Comparison of ENCODE assay signal across 38 cellular contexts in genomic region chr14:20583142-20583541, GRCh38. TPM values are rescaled to one million over a fixed set of nuclear protein-coding genes. Genes with fewer than 3 reads are reported as not detected.
"Had no signal": no experiment of that assay in that cellular context is flagged by ENCODE, and none has a peak within 500 bp of the region (broad histone marks: within the 10 kb centered on the region; RNA-seq: fewer than 3 reads in every experiment).

No MANE protein-coding gene starts in this region.

- H3K27ac ChIP-seq: adrenal gland, body of pancreas, breast epithelium, Peyer's patch, SJSA1 had no signal

- H3K9ac ChIP-seq: SK-N-SH had no signal

- H3K9me3 Mint-ChIP-seq: activated CD4-positive, alpha-beta T cell treated with anti-CD3 and anti-CD28 coated beads, Interleukin-2, amount 10 ng/mL, durations not matched to agents 7 days and 5 days; activated T-helper 1 cell treated with anti-CD3 and anti-CD28 coated beads, Interleukin-12 subunit alpha, Interleukin-12 subunit beta, Interleukin-2, Interleukin-4 antibody, amounts not matched to agents 30 ng/mL and 10 ng/mL and 1 ng/mL, durations not matched to agents 14 hours and 24 hours and 36 hours; T-helper 1 cell treated with Interleukin-12 subunit alpha and Interleukin-12 subunit beta and Interleukin-4 antibody, amounts not matched to agents 30 μg/mL and 1 μg/mL, for 36 hours; T-helper 2 cell treated with Interferon-gamma antibody and Interleukin-4, amounts not matched to agents 5 μg/mL and 100 μg/mL, for 36 hours had no signal

- H3K4me1 ChIP-seq: body of pancreas, breast epithelium, Peyer's patch, SJSA1 had no signal

- H3K4me2 ChIP-seq: SK-N-SH had no signal

- H3K36me3 ChIP-seq: adrenal gland, breast epithelium, Peyer's patch, SJSA1 had no signal

- H3K9me3 ChIP-seq: adrenal gland, body of pancreas, breast epithelium, Peyer's patch, SJSA1, SK-N-SH had no signal

- H3K36me3 Mint-ChIP-seq: activated naive CD4-positive, alpha-beta T cell treated with anti-CD3 and anti-CD28 coated beads, Interleukin-2, amount 50 U/mL, for 72 hours had no signal

- H3K4me3 Mint-ChIP-seq: activated CD4-positive, alpha-beta T cell treated with anti-CD3 and anti-CD28 coated beads for 36 hours; activated CD4-positive, alpha-beta T cell treated with anti-CD3 and anti-CD28 coated beads, Interleukin-2, amount 10 ng/mL, durations not matched to agents 7 days and 5 days; activated CD8-positive, alpha-beta T cell treated with anti-CD3 and anti-CD28 coated beads, Interleukin-2, amount 10 ng/mL, durations not matched to agents 7 days and 5 days; activated naive CD4-positive, alpha-beta T cell treated with anti-CD3 and anti-CD28 coated beads for 36 hours; activated T-cell treated with anti-CD3 and anti-CD28 coated beads, Interleukin-2, amount 50 U/mL, for 4 hours; activated T-helper 1 cell treated with anti-CD3 and anti-CD28 coated beads, Interleukin-12 subunit alpha, Interleukin-12 subunit beta, Interleukin-2, Interleukin-4 antibody, amounts not matched to agents 30 ng/mL and 10 ng/mL and 1 ng/mL, durations not matched to agents 14 hours and 24 hours and 36 hours; T-helper 1 cell treated with Interleukin-12 subunit alpha and Interleukin-12 subunit beta and Interleukin-4 antibody, amounts not matched to agents 30 μg/mL and 1 μg/mL, for 36 hours; T-helper 2 cell treated with Interferon-gamma antibody and Interleukin-4, amounts not matched to agents 5 μg/mL and 100 μg/mL, for 36 hours had no signal

- H3K4me3 ChIP-seq: adrenal gland, body of pancreas, breast epithelium, Peyer's patch, SJSA1 had no signal

- ATAC-seq: activated CD4-positive, alpha-beta T cell treated with anti-CD3 and anti-CD28 coated beads for 36 hours; activated CD4-positive, CD25-positive, alpha-beta regulatory T cell treated with anti-CD3 and anti-CD28 coated beads, Interleukin-2, amount 50 U/mL, for 24 hours; activated CD8-positive, alpha-beta T cell treated with anti-CD3 and anti-CD28 coated beads, Interleukin-2, amount 10 ng/mL, durations not matched to agents 7 days and 5 days; activated naive CD4-positive, alpha-beta T cell treated with anti-CD3 and anti-CD28 coated beads, Interleukin-2, amount 50 U/mL, for 72 hours; activated T-cell treated with anti-CD3 and anti-CD28 coated beads, Interleukin-2, amount 50 U/mL, for 4 hours; body of pancreas; PC-3 had no signal

- H3K27me3 ChIP-seq: adrenal gland, body of pancreas had no signal

- H3K27ac Mint-ChIP-seq: activated CD4-positive, alpha-beta T cell treated with anti-CD3 and anti-CD28 coated beads for 36 hours; activated CD4-positive, alpha-beta T cell treated with anti-CD3 and anti-CD28 coated beads, Interleukin-2, amount 10 ng/mL, durations not matched to agents 7 days and 5 days; activated CD8-positive, alpha-beta T cell treated with anti-CD3 and anti-CD28 coated beads, Interleukin-2, amount 10 ng/mL, durations not matched to agents 7 days and 5 days; activated naive CD4-positive, alpha-beta T cell treated with anti-CD3 and anti-CD28 coated beads for 36 hours; activated naive CD4-positive, alpha-beta T cell treated with anti-CD3 and anti-CD28 coated beads, Interleukin-2, amount 50 U/mL, for 72 hours; activated T-helper 1 cell treated with anti-CD3 and anti-CD28 coated beads, Interleukin-12 subunit alpha, Interleukin-12 subunit beta, Interleukin-2, Interleukin-4 antibody, amounts not matched to agents 30 ng/mL and 10 ng/mL and 1 ng/mL, durations not matched to agents 14 hours and 24 hours and 36 hours; T-helper 1 cell treated with Interleukin-12 subunit alpha and Interleukin-12 subunit beta and Interleukin-4 antibody, amounts not matched to agents 30 μg/mL and 1 μg/mL, for 36 hours; T-helper 2 cell treated with Interferon-gamma antibody and Interleukin-4, amounts not matched to agents 5 μg/mL and 100 μg/mL, for 36 hours had no signal

- H3K9me2 ChIP-seq: SK-N-SH had no signal

- DNase-seq: activated CD4-positive, alpha-beta T cell treated with anti-CD3 and anti-CD28 coated beads for 36 hours; activated CD4-positive, alpha-beta T cell treated with anti-CD3 and anti-CD28 coated beads, Interleukin-2, amount 10 ng/mL, durations not matched to agents 7 days and 5 days; activated CD4-positive, alpha-beta T cell treated with anti-CD3 and anti-CD28 coated beads, Interleukin-2, amount 50 U/mL, for 48 hours; activated CD8-positive, alpha-beta memory T cell treated with anti-CD3 and anti-CD28 coated beads, Interleukin-2, amount 50 U/mL, for 4 hours; activated CD8-positive, alpha-beta T cell treated with anti-CD3 and anti-CD28 coated beads, Interleukin-2, amount 10 ng/mL, durations not matched to agents 7 days and 5 days; activated gamma-delta T cell treated with Interleukin-2 at 50 U/mL for 16 hours; activated naive CD4-positive, alpha-beta T cell treated with anti-CD3 and anti-CD28 coated beads for 36 hours; activated T-cell treated with anti-CD3 and anti-CD28 coated beads for 4 hours; activated T-cell treated with anti-CD3 and anti-CD28 coated beads, Interleukin-2, amount 50 U/mL, for 4 hours; adrenal gland; body of pancreas; MM.1S; NCI-H1092 treated with DMSO at 0.1 percent for 48 hours; NCI-H1417; NCI-H146; NCI-H187; NCI-H2029 treated with DMSO at 0.1 percent for 48 hours; NCI-H2107; NCI-H2171; NCI-H510A; NCI-H526; NCI-H748 treated with DMSO at 0.1 percent for 48 hours; NK-92 treated with Interleukin-12 subunit alpha and Interleukin-12 subunit beta, amount 100 ng/mL, for 24 hours; PC-3; Peyer's patch; RPMI8226; SHP77 treated with DMSO at 0.1 percent for 48 hours; SK-N-SH had no signal

RNA-seq across cellular contexts. Expression of gene RNASE11, which starts 4.7 kb away (rescaled TPM):
- total RNA-seq: activated CD4-positive, alpha-beta T cell treated with anti-CD3 and anti-CD28 coated beads for 36 hours; activated CD4-positive, alpha-beta T cell treated with anti-CD3 and anti-CD28 coated beads, Interleukin-2, amount 10 ng/mL, durations not matched to agents 7 days and 5 days; activated CD8-positive, alpha-beta T cell treated with anti-CD3 and anti-CD28 coated beads, Interleukin-2, amount 10 ng/mL, durations not matched to agents 7 days and 5 days; activated naive CD4-positive, alpha-beta T cell treated with anti-CD3 and anti-CD28 coated beads for 36 hours; activated naive CD4-positive, alpha-beta T cell treated with anti-CD3 and anti-CD28 coated beads, Interleukin-2, amount 50 U/mL, for 72 hours; activated T-cell treated with anti-CD3 and anti-CD28 coated beads, Interleukin-2, amount 50 U/mL, for 4 hours; activated T-helper 1 cell treated with anti-CD3 and anti-CD28 coated beads, Interleukin-12 subunit alpha, Interleukin-12 subunit beta, Interleukin-2, Interleukin-4 antibody, amounts not matched to agents 30 ng/mL and 10 ng/mL and 1 ng/mL, durations not matched to agents 14 hours and 24 hours and 36 hours; adrenal gland; astrocyte; body of pancreas; breast epithelium; cardiac septum; LHCN-M2; PC-3; Peyer's patch; SJSA1 had no signal
- polyA plus RNA-seq: SK-N-SH had no signal

RNA-seq across cellular contexts. Expression of gene RNASE12, which starts 8.0 kb away (rescaled TPM):
- total RNA-seq: activated CD4-positive, alpha-beta T cell treated with anti-CD3 and anti-CD28 coated beads for 36 hours; activated CD4-positive, alpha-beta T cell treated with anti-CD3 and anti-CD28 coated beads, Interleukin-2, amount 10 ng/mL, durations not matched to agents 7 days and 5 days; activated CD8-positive, alpha-beta T cell treated with anti-CD3 and anti-CD28 coated beads, Interleukin-2, amount 10 ng/mL, durations not matched to agents 7 days and 5 days; activated naive CD4-positive, alpha-beta T cell treated with anti-CD3 and anti-CD28 coated beads for 36 hours; activated naive CD4-positive, alpha-beta T cell treated with anti-CD3 and anti-CD28 coated beads, Interleukin-2, amount 50 U/mL, for 72 hours; activated T-cell treated with anti-CD3 and anti-CD28 coated beads, Interleukin-2, amount 50 U/mL, for 4 hours; activated T-helper 1 cell treated with anti-CD3 and anti-CD28 coated beads, Interleukin-12 subunit alpha, Interleukin-12 subunit beta, Interleukin-2, Interleukin-4 antibody, amounts not matched to agents 30 ng/mL and 10 ng/mL and 1 ng/mL, durations not matched to agents 14 hours and 24 hours and 36 hours; adrenal gland; astrocyte; body of pancreas; breast epithelium; cardiac septum; LHCN-M2; PC-3; Peyer's patch; SJSA1 had no signal
- polyA plus RNA-seq: adrenal gland, SK-N-SH had no signal

RNA-seq across cellular contexts. Expression of gene RNASE9, which starts 22.3 kb away (rescaled TPM):
- total RNA-seq: activated CD4-positive, alpha-beta T cell treated with anti-CD3 and anti-CD28 coated beads for 36 hours; activated CD4-positive, alpha-beta T cell treated with anti-CD3 and anti-CD28 coated beads, Interleukin-2, amount 10 ng/mL, durations not matched to agents 7 days and 5 days; activated CD8-positive, alpha-beta T cell treated with anti-CD3 and anti-CD28 coated beads, Interleukin-2, amount 10 ng/mL, durations not matched to agents 7 days and 5 days; activated naive CD4-positive, alpha-beta T cell treated with anti-CD3 and anti-CD28 coated beads for 36 hours; activated naive CD4-positive, alpha-beta T cell treated with anti-CD3 and anti-CD28 coated beads, Interleukin-2, amount 50 U/mL, for 72 hours; activated T-cell treated with anti-CD3 and anti-CD28 coated beads, Interleukin-2, amount 50 U/mL, for 4 hours; activated T-helper 1 cell treated with anti-CD3 and anti-CD28 coated beads, Interleukin-12 subunit alpha, Interleukin-12 subunit beta, Interleukin-2, Interleukin-4 antibody, amounts not matched to agents 30 ng/mL and 10 ng/mL and 1 ng/mL, durations not matched to agents 14 hours and 24 hours and 36 hours; adrenal gland; astrocyte; body of pancreas; breast epithelium; cardiac septum; LHCN-M2; PC-3; Peyer's patch; SJSA1 had no signal
- polyA plus RNA-seq: adrenal gland, SK-N-SH had no signal

RNA-seq across cellular contexts. Expression of gene OR6S1, which starts 58.3 kb away (rescaled TPM):
- total RNA-seq: activated CD4-positive, alpha-beta T cell treated with anti-CD3 and anti-CD28 coated beads for 36 hours; activated CD4-positive, alpha-beta T cell treated with anti-CD3 and anti-CD28 coated beads, Interleukin-2, amount 10 ng/mL, durations not matched to agents 7 days and 5 days; activated CD8-positive, alpha-beta T cell treated with anti-CD3 and anti-CD28 coated beads, Interleukin-2, amount 10 ng/mL, durations not matched to agents 7 days and 5 days; activated naive CD4-positive, alpha-beta T cell treated with anti-CD3 and anti-CD28 coated beads for 36 hours; activated naive CD4-positive, alpha-beta T cell treated with anti-CD3 and anti-CD28 coated beads, Interleukin-2, amount 50 U/mL, for 72 hours; activated T-cell treated with anti-CD3 and anti-CD28 coated beads, Interleukin-2, amount 50 U/mL, for 4 hours; activated T-helper 1 cell treated with anti-CD3 and anti-CD28 coated beads, Interleukin-12 subunit alpha, Interleukin-12 subunit beta, Interleukin-2, Interleukin-4 antibody, amounts not matched to agents 30 ng/mL and 10 ng/mL and 1 ng/mL, durations not matched to agents 14 hours and 24 hours and 36 hours; adrenal gland; astrocyte; body of pancreas; breast epithelium; cardiac septum; LHCN-M2; PC-3; Peyer's patch; SJSA1 had no signal
- polyA plus RNA-seq: adrenal gland, SK-N-SH had no signal
